28 cellular contexts compared by ENCODE assay signal in the genomic region with DNA sequence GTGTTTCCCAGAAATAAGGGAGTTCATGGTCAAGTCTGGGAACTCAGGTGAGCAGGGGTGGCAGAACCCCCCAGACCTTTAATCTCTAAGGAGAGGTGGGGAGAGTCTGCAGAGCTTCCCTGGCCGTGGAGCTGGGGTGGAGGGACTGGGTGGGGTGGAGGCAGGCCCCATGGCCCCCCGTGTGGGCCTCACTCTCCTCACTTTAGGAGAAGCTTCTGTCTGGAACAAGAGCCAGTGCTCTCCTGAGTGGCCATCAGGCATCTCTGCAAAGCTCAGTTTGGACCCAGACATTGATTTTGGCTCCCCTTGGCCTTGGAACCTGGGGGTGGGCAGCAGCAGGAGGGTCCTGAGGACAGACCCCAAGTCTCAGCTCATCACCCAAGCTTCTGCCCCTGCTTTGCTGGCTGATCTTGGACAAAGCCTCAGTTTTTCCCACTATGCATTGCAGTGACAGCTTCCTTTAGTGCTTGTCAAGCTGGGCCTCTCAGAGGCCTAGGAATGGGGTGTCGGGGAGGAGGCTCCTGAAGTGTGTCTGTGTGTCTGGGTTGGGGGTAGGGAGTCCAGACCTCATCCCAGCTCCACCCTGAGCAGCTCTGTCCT. TPM values are rescaled to one million over a fixed set of nuclear protein-coding genes. Genes with fewer than 3 reads are reported as not detected.
A peak's percentile ranks its signal among the peaks of the same experiment; 100 is the strongest.
DNase-seq lines count a peak whose midpoint lies in the region; ATAC-seq and TF ChIP-seq lines count a peak whose summit lies in the region.
"Had no signal": no experiment of that assay in that cellular context is flagged by ENCODE, and none has a peak within 500 bp of the region (broad histone marks: within the 10 kb centered on the region; RNA-seq: fewer than 3 reads in every experiment).

No MANE protein-coding gene starts in this region.

- TF ChIP-seq CTCF in Panc1 (IDR thresholded peaks at IDR 0.05) (no peak), lower lobe of right lung (IDR thresholded peaks at IDR 0.05) (no peak), uterus (IDR thresholded peaks at IDR 0.05) (no peak)

- intact Hi-C loops in Panc1 (cut with micrococcal nuclease; ENCODE audit: unreplicated experiment): no loop called here
- intact Hi-C loops in lower lobe of right lung (cut with DNase I): no loop called here
- intact Hi-C loops in sciatic nerve (cut with DNase I): no loop called here
- intact Hi-C loops in uterus (cut with DNase I; ENCODE audit: low total_unique reads): no loop called here

- ATAC-seq in Panc1: no peak
- ATAC-seq in lower lobe of right lung: no peak
- ATAC-seq in sciatic nerve: no peak
- no peak for ATAC-seq in HG03135 (IDR thresholded peaks at IDR 0.05; ENCODE audit: unreplicated experiment)
- no peak for ATAC-seq in GM19351 (IDR thresholded peaks at IDR 0.05; ENCODE audit: unreplicated experiment)

- no peaks in the 10 kb centered on the region; a peak in 1 of 22 replicates for H3K36me3 ChIP-seq in BLaER1 treated with 17β-estradiol and CSF1 and Interleukin-3, amounts not matched to agents 10 nM and 100 nM
- H3K36me3 ChIP-seq in Panc1 (ENCODE audit: control insufficient read depth, insufficient read depth, low read length) (no peaks in the 10 kb centered on the region), lower lobe of right lung (no peaks in the 10 kb centered on the region), uterus (no peaks in the 10 kb centered on the region)

- in situ Hi-C loops in Panc1 (cut with HindIII; ENCODE audit: low pct_unique_long_range_greater_than_20kb, low sequenced_read_pairs): no loop called here

- H3K9ac ChIP-seq in BLaER1 treated with 17β-estradiol and CSF1 and Interleukin-3, amounts not matched to agents 10 nM and 100 nM: peak overlapping the region in 3 of 11 experiments; percentile 0 to 16 (median 5); a peak in 2 of 22 replicates
- H3K9ac ChIP-seq: GM23248 had no signal

- H3K27me3 ChIP-seq in BLaER1 treated with 17β-estradiol and CSF1 and Interleukin-3, amounts not matched to agents 10 nM and 100 nM: peaks cover 0 to 17% (median 0%) of the 10 kb centered on the region in 11 experiments; a peak in 8 of 22 replicates
- no peaks in the 10 kb centered on the region for H3K27me3 ChIP-seq in Panc1 (ENCODE audit: control insufficient read depth, insufficient read depth, low read length)
- peaks cover 9% of the 10 kb centered on the region for H3K27me3 ChIP-seq in lower lobe of right lung (ENCODE audit: low read depth)
- H3K27me3 ChIP-seq in uterus: no peaks in the 10 kb centered on the region

- peaks cover 6 to 27% (median 11%) of the 10 kb centered on the region in 11 experiments; a peak in 18 of 22 replicates for H4K20me1 ChIP-seq in BLaER1 treated with 17β-estradiol and CSF1 and Interleukin-3, amounts not matched to agents 10 nM and 100 nM

- DNase-seq in Panc1 (ENCODE audit: low read depth, low spot score): no peak
- DNase-seq in lower lobe of right lung: peak; percentile 16
- peak; percentile 51 for DNase-seq in sciatic nerve (ENCODE audit: low spot score)
- no peak for DNase-seq in retina
- no peak for DNase-seq in uterus
- DNase-seq: AML-193; CD8-positive, alpha-beta memory T cell; DMS 273 treated with DMSO at 0.1 percent for 48 hours; DMS79; EL; GDM1; GM23248; H9; NCI-H1048; NCI-H1417; NCI-H1694 treated with DMSO at 0.1 percent for 48 hours; NCI-H2081; NCI-H2227 treated with DMSO at 0.1 percent for 48 hours; NCI-H526 treated with DMSO at 0.1 percent for 48 hours; SHP77 had no signal

- H3K4me3 ChIP-seq in BLaER1 treated with 17β-estradiol and CSF1 and Interleukin-3, amounts not matched to agents 10 nM and 100 nM: no peak overlapping the region
- H3K4me3 ChIP-seq in Panc1 (ENCODE audit: low read depth in 2 of 2, low read length in 2 of 2): no peak overlapping the region
- no peak overlapping the region for H3K4me3 ChIP-seq in lower lobe of right lung
- no peak overlapping the region for H3K4me3 ChIP-seq in uterus
- H3K4me3 ChIP-seq: GM23248 had no signal

- POLR2A ChIA-PET in Panc1 (lab: Charles Lee): interaction anchor here (0.6 kb wide), 1 partner anchor 189 kb away, joined by 5 read pairs; a partner anchor contains a TSS

- peak overlapping the region in 8 of 11 experiments; percentile 36 to 98 (median 94); a peak in 17 of 22 replicates for H3K4me2 ChIP-seq in BLaER1 treated with 17β-estradiol and CSF1 and Interleukin-3, amounts not matched to agents 10 nM and 100 nM

- no peak for TF ChIP-seq POLR2A in uterus (IDR thresholded peaks at IDR 0.05)

- H3K4me1 ChIP-seq in BLaER1 treated with 17β-estradiol and CSF1 and Interleukin-3, amounts not matched to agents 10 nM and 100 nM: peaks cover 29 to 90% (median 82%) of the 10 kb centered on the region in 10 experiments
- H3K4me1 ChIP-seq in Panc1 (ENCODE audit: control insufficient read depth, insufficient read depth, low read length): peaks cover 28% of the 10 kb centered on the region
- peaks cover 21% of the 10 kb centered on the region for H3K4me1 ChIP-seq in lower lobe of right lung
- no peaks in the 10 kb centered on the region for H3K4me1 ChIP-seq in uterus

- H3K9me3 ChIP-seq in BLaER1 treated with 17β-estradiol and CSF1 and Interleukin-3, amounts not matched to agents 10 nM and 100 nM (replicated peaks in 1 of 11): no peaks in the 10 kb centered on the region
- H3K9me3 ChIP-seq in Panc1 (ENCODE audit: control insufficient read depth, insufficient read depth, low read depth, low read length): no peaks in the 10 kb centered on the region
- no peaks in the 10 kb centered on the region for H3K9me3 ChIP-seq in lower lobe of right lung
- H3K9me3 ChIP-seq in uterus: no peaks in the 10 kb centered on the region

- CTCF ChIA-PET in Panc1 (lab: Charles Lee): no interaction called here

- H3K27ac ChIP-seq in BLaER1 treated with 17β-estradiol and CSF1 and Interleukin-3, amounts not matched to agents 10 nM and 100 nM: no peak overlapping the region
- H3K27ac ChIP-seq in Panc1 (ENCODE audit: low read length): peak overlapping the region; percentile 72
- no peak overlapping the region for H3K27ac ChIP-seq in lower lobe of right lung
- no peak overlapping the region for H3K27ac ChIP-seq in uterus
- H3K27ac ChIP-seq: C4-2B, GM23248, RWPE1 had no signal

- BruUV-seq in Panc1 (replicated peaks; lab: Mats Ljungman, UMichigan): no TSS peak

RNA-seq across cellular contexts. Expression of a gene that starts 3.5 kb away (rescaled TPM):
- 1.8 TPM for total RNA-seq in Panc1 (2021; ENCODE audit: unreplicated experiment)
- polyA plus RNA-seq in Panc1 (2012; ENCODE audit: insufficient read length): 2.6 TPM
- total RNA-seq in lower lobe of right lung: 38.5 TPM
- 23.2 TPM for total RNA-seq in sciatic nerve
- total RNA-seq in uterus: 10 to 100 TPM in 2 of 4 donors, 1 to 10 TPM in 2; 3.5 to 28.5 (median 9.8) TPM
- total RNA-seq: SK-MEL-5 had no signal
- polyA plus RNA-seq: CD8-positive, alpha-beta memory T cell had no signal

RNA-seq across cellular contexts. Expression of a gene that starts 41.9 kb away (rescaled TPM):
- total RNA-seq in Panc1 (2021; ENCODE audit: unreplicated experiment) (not detected), lower lobe of right lung (not detected), sciatic nerve (not detected), uterus (not detected)
- polyA plus RNA-seq in Panc1 (2012; ENCODE audit: insufficient read length): not detected
- total RNA-seq: CD8-positive, alpha-beta memory T cell; GM23248; H9; NCI-H460; SK-MEL-5 had no signal
- polyA plus RNA-seq: CD8-positive, alpha-beta memory T cell; GM23248; IgD-negative memory B cell had no signal

RNA-seq across cellular contexts. Expression of a gene that starts 46.2 kb away (rescaled TPM):
- total RNA-seq in Panc1 (2021; ENCODE audit: unreplicated experiment): 25.8 TPM
- 47.7 TPM for polyA plus RNA-seq in Panc1 (2012; ENCODE audit: insufficient read length)
- total RNA-seq in lower lobe of right lung: 71.1 TPM
- total RNA-seq in sciatic nerve: 59.7 TPM
- 10 to 100 TPM; 14.1 to 67.9 (median 30.3) TPM for total RNA-seq in uterus

Comparison
In these comparisons a context has a peak if more than half of its experiments do, and no peak if none do; other contexts are left out.
1. DNase-seq: peak in lower lobe of right lung (single experiment) and sciatic nerve (single experiment); none in Panc1 (single experiment), retina (single experiment) and uterus (0 of 2).